In genomic region chr3:129415378-129415777, GRCh38 we compare ENCODE assay signal across 2 cellular contexts.
TF ChIP-seq lines count a peak whose summit lies in the region.

No MANE protein-coding gene starts in this region.

TF ChIP-seq in IMR-90, 13 proteins besides CTCF, POLR2A, EP300 and RAD21:
- TF ChIP-seq USF2 (IDR thresholded peaks at IDR 0.05; ENCODE audit: low read depth, low read length) (no peak), RFX5 (IDR thresholded peaks at IDR 0.05; ENCODE audit: low read depth, low read length) (no peak), BHLHE40 (IDR thresholded peaks at IDR 0.05; ENCODE audit: low read depth, low read length) (no peak), CEBPB (IDR thresholded peaks at IDR 0.05; ENCODE audit: low read depth, low read length) (no peak), RCOR1 (IDR thresholded peaks at IDR 0.05; ENCODE audit: insufficient replicate concordance, low read length) (no peak), FOS (IDR thresholded peaks at IDR 0.05; ENCODE audit: low read depth, low read length) (no peak), MXI1 (IDR thresholded peaks at IDR 0.05; ENCODE audit: borderline replicate concordance, low read depth, low read length) (no peak), NFE2L2 (IDR thresholded peaks at IDR 0.05; ENCODE audit: low read depth, low read length) (no peak), MAZ (IDR thresholded peaks at IDR 0.05; ENCODE audit: borderline replicate concordance, low read depth, low read length) (no peak), CHD1 (IDR thresholded peaks at IDR 0.05; ENCODE audit: low read depth, low read length) (no peak)

TF ChIP-seq in HepG2, 621 proteins besides CTCF, POLR2A, EP300 and RAD21:
- TF ChIP-seq ZC3H13 (CRISPR knock-in tag; IDR thresholded peaks at IDR 0.05) (no peak), ZNF687 (CRISPR knock-in tag; IDR thresholded peaks at IDR 0.05) (0 out of 2 replicates have a peak, but pooled peaks have one; percentile 2), THRA (CRISPR knock-in tag; IDR thresholded peaks at IDR 0.05; ENCODE audit: borderline replicate concordance) (peak; percentile 61; the same call in 1 of the 2 replicates), PPARG (CRISPR knock-in tag; conservative IDR thresholded peaks at IDR 0.05) (no peak), ZFYVE20 (CRISPR knock-in tag; IDR thresholded peaks at IDR 0.05; ENCODE audit: borderline replicate concordance, low read depth) (0 out of 2 replicates have a peak, but pooled peaks have one; percentile 27), KDM5A (IDR thresholded peaks at IDR 0.05; ENCODE audit: borderline replicate concordance, low read length) (no peak), RARG (CRISPR knock-in tag; IDR thresholded peaks at IDR 0.05; ENCODE audit: low read depth) (no peak), ZNF160 (CRISPR knock-in tag; IDR thresholded peaks at IDR 0.05) (no peak), ZNF24 (IDR thresholded peaks at IDR 0.05) (no peak), PREB (CRISPR knock-in tag; IDR thresholded peaks at IDR 0.05) (no peak), HNF4A (CRISPR knock-in tag; IDR thresholded peaks at IDR 0.05) (peak; percentile 69), CREBL2 (CRISPR knock-in tag; IDR thresholded peaks at IDR 0.05; ENCODE audit: borderline replicate concordance) (no peak), RXRB (CRISPR knock-in tag; IDR thresholded peaks at IDR 0.05; ENCODE audit: borderline replicate concordance) (0 out of 2 replicates have a peak, but pooled peaks have one; percentile 22), RERE (CRISPR knock-in tag; IDR thresholded peaks at IDR 0.05; ENCODE audit: low read depth) (no peak), RXRA (CRISPR knock-in tag; IDR thresholded peaks at IDR 0.05) (peak; percentile 34; the same call in 1 of the 2 replicates), RFX3 (CRISPR knock-in tag; IDR thresholded peaks at IDR 0.05) (no peak), ZNF142 (CRISPR knock-in tag; IDR thresholded peaks at IDR 0.05) (no peak)
